In the genomic region with DNA sequence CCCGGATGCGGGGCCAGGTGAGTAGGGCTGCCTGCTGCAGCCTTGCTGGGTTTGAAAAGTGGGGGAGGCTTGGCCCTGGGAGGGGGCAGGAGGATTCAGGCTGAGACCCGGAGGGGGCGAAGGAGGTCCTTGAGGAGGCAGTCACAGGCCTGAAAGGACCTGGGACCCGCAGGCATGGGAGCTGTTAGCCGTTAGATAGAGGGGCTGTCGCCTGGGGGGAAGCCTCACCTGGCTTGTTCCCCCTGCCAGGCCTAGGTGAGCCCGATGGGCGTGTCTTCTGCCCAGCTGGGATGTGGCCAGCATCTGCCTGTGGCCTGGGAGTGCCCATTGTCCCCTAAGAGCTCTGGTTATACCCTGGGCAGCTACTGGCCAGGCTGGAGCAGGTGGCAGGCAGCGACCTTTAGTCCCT, we compare ENCODE assay signal across 8 cellular contexts. TPM values are rescaled to one million over a fixed set of nuclear protein-coding genes. Genes with fewer than 3 reads are reported as not detected.
DNase-seq lines count a peak whose midpoint lies in the region; ATAC-seq and TF ChIP-seq lines count a peak whose summit lies in the region.

No MANE protein-coding gene starts in this region.

- H3K27ac Mint-ChIP-seq in CD8-positive, alpha-beta T cell, result peak overlapping the region; percentile 92
- H3K27ac Mint-ChIP-seq in nephron, result no peak overlapping the region

- POLR2A ChIA-PET in CD8-positive, alpha-beta T cell (lab: Charles Lee), result interaction anchor here (0.8 to 3.4 kb wide), 4 partner anchors 18 to 264 kb away, joined by 3 to 23 read pairs (median 4); a partner anchor contains a TSS

- H3K27ac ChIP-seq in CD8-positive, alpha-beta T cell (ENCODE audit: low read depth, low read length), result peak overlapping the region; percentile 59
- H3K27ac ChIP-seq in colonic mucosa, result peak overlapping the region; percentile 87

- H3K4me1 ChIP-seq in CD8-positive, alpha-beta T cell (ENCODE audit: insufficient read depth, low read length), result peaks cover 41% of the 10 kb centered on the region
- peaks cover 4% of the 10 kb centered on the region for H3K4me1 ChIP-seq in colonic mucosa

- peak; percentile 1 for ATAC-seq in CD8-positive, alpha-beta T cell
- no peak for ATAC-seq in GM18909 (IDR thresholded peaks at IDR 0.05; ENCODE audit: poor library complexity, unreplicated experiment)

- H3K4me1 Mint-ChIP-seq in CD8-positive, alpha-beta T cell (ENCODE audit: low read depth), result peaks cover 28% of the 10 kb centered on the region
- H3K4me1 Mint-ChIP-seq in nephron, result no peaks in the 10 kb centered on the region

- intact Hi-C loops in CD8-positive, alpha-beta T cell (cut with DNase I, micrococcal nuclease), result loop anchor here (1.0 to 5.0 kb wide), 12 partner anchors 28 to 647 kb away; a partner anchor contains a TSS
- intact Hi-C loops in colonic mucosa (cut with DNase I), result no loop called here

- H3K9ac ChIP-seq in colonic mucosa (ENCODE audit: low read depth in 2 of 2, low read length in 2 of 2), result peak overlapping the region; percentile 94 to 96

- H3K4me3 Mint-ChIP-seq in CD8-positive, alpha-beta T cell, result peak overlapping the region; percentile 82
- peak overlapping the region; percentile 39 to 58 (median 56) for H3K4me3 Mint-ChIP-seq in nephron

- peak overlapping the region; percentile 57 for H3K4me3 ChIP-seq in CD8-positive, alpha-beta T cell (ENCODE audit: low read depth, low read length)
- peak overlapping the region; percentile 59 for H3K4me3 ChIP-seq in colonic mucosa

- H3K27me3 Mint-ChIP-seq in CD8-positive, alpha-beta T cell (ENCODE audit: low read depth), result no peaks in the 10 kb centered on the region
- H3K27me3 Mint-ChIP-seq in nephron (ENCODE audit: low read depth), result peaks cover 66% of the 10 kb centered on the region

- DNase-seq in CD8-positive, alpha-beta T cell, result no peak
- peak; percentile 75 for DNase-seq in NCI-H1105 (lab: John Stamatoyannopoulos, UW)
- DNase-seq in colonic mucosa, result no peak
- DNase-seq in ureter (ENCODE audit: low spot score), result no peak
- no peak for DNase-seq in hippocampal formation (lab: John Stamatoyannopoulos, UW)
- no peak for DNase-seq in NAMALWA (ENCODE audit: low spot score)

- CTCF ChIA-PET in CD8-positive, alpha-beta T cell (lab: Charles Lee), result interaction anchor here (0.9 to 8.9 kb wide), 18 partner anchors 8 to 373 kb away, joined by 3 to 170 read pairs (median 10); a partner anchor contains a TSS

- peaks cover 7% of the 10 kb centered on the region for H3K9me3 Mint-ChIP-seq in CD8-positive, alpha-beta T cell
- peaks cover 7% of the 10 kb centered on the region for H3K9me3 Mint-ChIP-seq in nephron

- H3K27me3 ChIP-seq in CD8-positive, alpha-beta T cell (ENCODE audit: insufficient read depth, low read length), result no peaks in the 10 kb centered on the region
- H3K27me3 ChIP-seq in colonic mucosa, result no peaks in the 10 kb centered on the region

- peaks cover 2% of the 10 kb centered on the region for H3K36me3 Mint-ChIP-seq in CD8-positive, alpha-beta T cell
- no peaks in the 10 kb centered on the region for H3K36me3 Mint-ChIP-seq in nephron (ENCODE audit: low read depth)

- H3K36me3 ChIP-seq in CD8-positive, alpha-beta T cell (ENCODE audit: insufficient read depth, low read length), result no peaks in the 10 kb centered on the region
- no peaks in the 10 kb centered on the region for H3K36me3 ChIP-seq in colonic mucosa

- no peaks in the 10 kb centered on the region for H3K9me3 ChIP-seq in CD8-positive, alpha-beta T cell (ENCODE audit: low read length)
- no peaks in the 10 kb centered on the region for H3K9me3 ChIP-seq in colonic mucosa

- TF ChIP-seq CTCF in CD8-positive, alpha-beta T cell (IDR thresholded peaks at IDR 0.05), result no peak
- TF ChIP-seq CTCF in colonic mucosa (IDR thresholded peaks at IDR 0.05) (no peak), nephron (IDR thresholded peaks at IDR 0.05; ENCODE audit: unreplicated experiment in 3 of 3) (no peak)

RNA-seq across cellular contexts. Expression of a gene that starts 1.8 kb away (rescaled TPM):
- 100 to 1,000 TPM; 123 to 130 TPM for total RNA-seq in CD8-positive, alpha-beta T cell
- total RNA-seq in colonic mucosa (10 to 100 TPM; 21.8 to 33.9 TPM), ureter (6.0 TPM)

RNA-seq across cellular contexts. Expression of a gene that starts 11.2 kb away (rescaled TPM):
- not detected for total RNA-seq in CD8-positive, alpha-beta T cell
- not detected for total RNA-seq in colonic mucosa
- not detected for total RNA-seq in ureter

RNA-seq across cellular contexts. Expression of a gene that starts 24.2 kb away (rescaled TPM):
- not detected for total RNA-seq in CD8-positive, alpha-beta T cell
- not detected for total RNA-seq in colonic mucosa
- total RNA-seq in ureter, result not detected

RNA-seq across cellular contexts. Expression of a gene that starts 34.4 kb away (rescaled TPM):
- not detected for total RNA-seq in CD8-positive, alpha-beta T cell
- total RNA-seq in colonic mucosa (not detected), ureter (not detected)

RNA-seq across cellular contexts. Expression of a gene that starts 48.1 kb away (rescaled TPM):
- not detected for total RNA-seq in CD8-positive, alpha-beta T cell
- not detected for total RNA-seq in colonic mucosa
- not detected for total RNA-seq in ureter
